16 cellular contexts compared by ENCODE assay signal in genomic region chr6:53041356-53041755, GRCh38. TPM values are rescaled to one million over a fixed set of nuclear protein-coding genes. Genes with fewer than 3 reads are reported as not detected.
DNase-seq lines count a peak whose midpoint lies in the region; ATAC-seq and TF ChIP-seq lines count a peak whose summit lies in the region.
"Had no signal": no experiment of that assay in that cellular context is flagged by ENCODE, and none has a peak within 500 bp of the region (broad histone marks: within the 10 kb centered on the region; RNA-seq: fewer than 3 reads in every experiment).

No MANE protein-coding gene starts in this region.

- peak overlapping the region; percentile 74 for H3K27ac ChIP-seq in SJSA1
- H3K27ac ChIP-seq in tibial artery = no peak overlapping the region
- H3K27ac ChIP-seq: BLaER1 treated with 17β-estradiol and CSF1 and Interleukin-3, amounts not matched to agents 10 nM and 100 nM; ovary had no signal

- intact Hi-C loops in activated CD4-positive, alpha-beta T cell treated with anti-CD3 and anti-CD28 coated beads for 36 hours (cut with DNase I, micrococcal nuclease) = no loop called here
- intact Hi-C loops in tibial artery (cut with DNase I; ENCODE audit: low total_unique reads) = no loop called here

- CTCF ChIA-PET in activated CD4-positive, alpha-beta T cell treated with anti-CD3 and anti-CD28 coated beads for 36 hours (lab: Charles Lee) = no interaction called here

- H3K4me1 Mint-ChIP-seq in activated CD4-positive, alpha-beta T cell treated with anti-CD3 and anti-CD28 coated beads for 36 hours = no peaks in the 10 kb centered on the region
- H3K4me1 Mint-ChIP-seq: activated naive CD8-positive, alpha-beta T cell treated with anti-CD3 and anti-CD28 coated beads, Interleukin-2, amount 10 ng/mL, durations not matched to agents 7 days and 5 days; stimulated activated naive CD8-positive, alpha-beta T cell treated with anti-CD3 and anti-CD28 coated beads, Interleukin-15, amount 100 ng/mL, for 72 hours had no signal

- H3K4me3 ChIP-seq in SJSA1 = no peak overlapping the region
- no peak overlapping the region for H3K4me3 ChIP-seq in skeletal muscle cell (ENCODE audit: low read depth, low read length)
- no peak overlapping the region for H3K4me3 ChIP-seq in tibial artery
- H3K4me3 ChIP-seq: BLaER1 treated with 17β-estradiol and CSF1 and Interleukin-3, amounts not matched to agents 10 nM and 100 nM; ovary had no signal

- POLR2A ChIA-PET in activated CD4-positive, alpha-beta T cell treated with anti-CD3 and anti-CD28 coated beads for 36 hours (lab: Charles Lee) = no interaction called here

- ATAC-seq in activated CD4-positive, alpha-beta T cell treated with anti-CD3 and anti-CD28 coated beads for 36 hours = no peak
- ATAC-seq: stimulated activated naive CD8-positive, alpha-beta T cell treated with anti-CD3 and anti-CD28 coated beads, Interleukin-15, amount 100 ng/mL, for 72 hours had no signal

- no peaks in the 10 kb centered on the region for H3K27me3 Mint-ChIP-seq in activated CD4-positive, alpha-beta T cell treated with anti-CD3 and anti-CD28 coated beads for 36 hours
- H3K27me3 Mint-ChIP-seq: activated naive CD8-positive, alpha-beta T cell treated with anti-CD3 and anti-CD28 coated beads, Interleukin-2, amount 10 ng/mL, durations not matched to agents 7 days and 5 days; stimulated activated naive CD8-positive, alpha-beta T cell treated with anti-CD3 and anti-CD28 coated beads, Interleukin-15, amount 100 ng/mL, for 72 hours had no signal

- peaks cover 24% of the 10 kb centered on the region for H3K36me3 Mint-ChIP-seq in activated CD4-positive, alpha-beta T cell treated with anti-CD3 and anti-CD28 coated beads for 36 hours (ENCODE audit: low read depth)

- H3K9me3 Mint-ChIP-seq in activated CD4-positive, alpha-beta T cell treated with anti-CD3 and anti-CD28 coated beads for 36 hours (ENCODE audit: low read depth) = no peaks in the 10 kb centered on the region
- H3K9me3 Mint-ChIP-seq: activated naive CD8-positive, alpha-beta T cell treated with anti-CD3 and anti-CD28 coated beads, Interleukin-2, amount 10 ng/mL, durations not matched to agents 7 days and 5 days; stimulated activated naive CD8-positive, alpha-beta T cell treated with anti-CD3 and anti-CD28 coated beads, Interleukin-15, amount 100 ng/mL, for 72 hours had no signal

- H3K4me3 Mint-ChIP-seq in activated CD4-positive, alpha-beta T cell treated with anti-CD3 and anti-CD28 coated beads for 36 hours = no peak overlapping the region
- H3K4me3 Mint-ChIP-seq: activated naive CD8-positive, alpha-beta T cell treated with anti-CD3 and anti-CD28 coated beads, Interleukin-2, amount 10 ng/mL, durations not matched to agents 7 days and 5 days; stimulated activated naive CD8-positive, alpha-beta T cell treated with anti-CD3 and anti-CD28 coated beads, Interleukin-15, amount 100 ng/mL, for 72 hours had no signal

- no peak overlapping the region for H3K27ac Mint-ChIP-seq in activated CD4-positive, alpha-beta T cell treated with anti-CD3 and anti-CD28 coated beads for 36 hours
- H3K27ac Mint-ChIP-seq: activated naive CD8-positive, alpha-beta T cell treated with anti-CD3 and anti-CD28 coated beads, Interleukin-2, amount 10 ng/mL, durations not matched to agents 7 days and 5 days; stimulated activated naive CD8-positive, alpha-beta T cell treated with anti-CD3 and anti-CD28 coated beads, Interleukin-15, amount 100 ng/mL, for 72 hours had no signal

- H3K4me1 ChIP-seq in SJSA1 (replicated peaks) (peaks cover 41% of the 10 kb centered on the region), tibial artery (peaks cover 0 to 38% (median 23%) of the 10 kb centered on the region in 4 donors)

- H3K36me3 ChIP-seq in SJSA1 = peaks cover 16% of the 10 kb centered on the region
- peaks cover 18 to 39% (median 32%) of the 10 kb centered on the region in 3 donors for H3K36me3 ChIP-seq in tibial artery
- H3K36me3 ChIP-seq: ovary had no signal

- no peaks in the 10 kb centered on the region for H3K27me3 ChIP-seq in SJSA1 (replicated peaks)
- H3K27me3 ChIP-seq in tibial artery = no peaks in the 10 kb centered on the region
- H3K27me3 ChIP-seq: ovary had no signal

- no peak for TF ChIP-seq CTCF in tibial artery (IDR thresholded peaks at IDR 0.05)

- DNase-seq in EL (peak; percentile 72), SJSA1 (ENCODE audit: low read depth in 1 of 2, low spot score in 2 of 2) (peak in 1 of 2 experiments; percentile 54), fibroblast of gingiva (ENCODE audit: low read depth) (peak; percentile 50), skeletal muscle cell (ENCODE audit: low read depth) (peak; percentile 50), COLO829 (ENCODE audit: low spot score) (no peak), globus pallidus (ENCODE audit: low spot score) (no peak), tibial artery (no peak)
- no peak for DNase-seq in activated CD4-positive, alpha-beta T cell treated with anti-CD3 and anti-CD28 coated beads for 36 hours
- DNase-seq: activated naive CD8-positive, alpha-beta T cell treated with anti-CD3 and anti-CD28 coated beads, Interleukin-2, amount 10 ng/mL, durations not matched to agents 7 days and 5 days; DMS153; Karpas-422; NCI-H1417 treated with DMSO at 0.1 percent for 48 hours; NCI-H2227 treated with DMSO at 0.1 percent for 48 hours; ovary; stimulated activated naive CD8-positive, alpha-beta T cell treated with anti-CD3 and anti-CD28 coated beads, Interleukin-15, amount 100 ng/mL, for 72 hours had no signal

- H3K9me3 ChIP-seq in SJSA1 (replicated peaks) = no peaks in the 10 kb centered on the region
- no peaks in the 10 kb centered on the region for H3K9me3 ChIP-seq in tibial artery
- H3K9me3 ChIP-seq: ovary had no signal

RNA-seq across cellular contexts. Expression of gene CILK1, which starts 20.3 kb away (rescaled TPM):
- total RNA-seq in SJSA1 (2014; rRNA removed; shearing (Covaris generic)) = 11.4 and 18.6 TPM in 2 replicates
- total RNA-seq in activated CD4-positive, alpha-beta T cell treated with anti-CD3 and anti-CD28 coated beads for 36 hours = 1 to 10 TPM; 7.5 to 8.2 TPM

RNA-seq across cellular contexts. Expression of gene FBXO9, which starts 23.8 kb away (rescaled TPM):
- total RNA-seq in SJSA1 (2014; rRNA removed; shearing (Covaris generic)) = 39.6 and 44.6 TPM in 2 replicates
- 10 to 100 TPM; 51.2 to 58.7 TPM for total RNA-seq in activated CD4-positive, alpha-beta T cell treated with anti-CD3 and anti-CD28 coated beads for 36 hours

RNA-seq across cellular contexts. Expression of gene GSTA4, which starts 46.3 kb away (rescaled TPM):
- 25.8 and 46.8 TPM in 2 replicates for total RNA-seq in SJSA1 (2014; rRNA removed; shearing (Covaris generic))
- 10 to 100 TPM; 23.5 to 28.9 TPM for total RNA-seq in activated CD4-positive, alpha-beta T cell treated with anti-CD3 and anti-CD28 coated beads for 36 hours

Comparison
In these comparisons a context has a peak if more than half of its experiments do, and no peak if none do; other contexts are left out.
1. DNase-seq: peak in EL (single experiment), fibroblast of gingiva (single experiment) and skeletal muscle cell (single experiment); none in COLO829 (single experiment), activated CD4-positive, alpha-beta T cell treated with anti-CD3 and anti-CD28 coated beads for 36 hours (single experiment), globus pallidus (single experiment) and tibial artery (0 of 2).